8 cellular contexts compared by ENCODE assay signal in the genomic region with DNA sequence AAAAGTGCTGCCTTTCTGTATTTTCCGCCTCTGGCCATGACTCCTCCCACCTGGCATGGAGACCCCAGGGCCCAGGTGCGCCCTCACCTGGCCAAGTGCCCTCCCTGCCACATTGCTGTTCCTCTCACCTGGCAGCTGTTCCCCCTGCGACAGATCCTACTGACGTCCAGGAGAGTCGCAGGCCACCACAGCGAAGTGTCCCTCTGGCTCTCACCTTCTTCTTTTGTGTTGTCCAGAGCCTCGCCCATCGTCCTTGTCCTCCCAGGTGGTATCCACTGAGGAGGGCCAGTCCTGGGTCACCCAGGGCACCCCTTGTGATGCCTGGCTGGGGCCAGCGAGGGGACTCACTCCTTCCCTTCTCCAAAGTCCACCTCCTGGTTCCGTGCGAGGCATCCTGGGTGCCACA. TPM values are rescaled to one million over a fixed set of nuclear protein-coding genes. Genes with fewer than 3 reads are reported as not detected.
DNase-seq lines count a peak whose midpoint lies in the region; ATAC-seq and TF ChIP-seq lines count a peak whose summit lies in the region.

No MANE protein-coding gene starts in this region.

- H3K4me1 Mint-ChIP-seq in activated CD4-positive, alpha-beta T cell treated with anti-CD3 and anti-CD28 coated beads, Interleukin-2, amount 10 ng/mL, durations not matched to agents 7 days and 5 days: peaks cover 24% of the 10 kb centered on the region

- no peaks in the 10 kb centered on the region for H3K9me3 ChIP-seq in Loucy (ENCODE audit: insufficient read depth, low read depth, low read length)

- peaks cover 54% of the 10 kb centered on the region for H3K79me2 ChIP-seq in Loucy (ENCODE audit: insufficient read depth, low read length)

- no peak overlapping the region for H2AFZ ChIP-seq in Loucy (ENCODE audit: low read length)

- no peaks in the 10 kb centered on the region; the same call in 1 of the 2 replicates for H3K36me3 ChIP-seq in Loucy (ENCODE audit: insufficient read depth, low read length)

- H3K27me3 ChIP-seq in Loucy (ENCODE audit: insufficient read depth, low read length, poor library complexity, severe bottlenecking): no peaks in the 10 kb centered on the region
- H3K27me3 ChIP-seq in foreskin keratinocyte: peaks cover 79% of the 10 kb centered on the region

- no peaks in the 10 kb centered on the region for H3K36me3 Mint-ChIP-seq in activated CD4-positive, alpha-beta T cell treated with anti-CD3 and anti-CD28 coated beads, Interleukin-2, amount 10 ng/mL, durations not matched to agents 7 days and 5 days (ENCODE audit: low read depth)

- H3K27me3 Mint-ChIP-seq in activated CD4-positive, alpha-beta T cell treated with anti-CD3 and anti-CD28 coated beads, Interleukin-2, amount 10 ng/mL, durations not matched to agents 7 days and 5 days: peaks cover 33% of the 10 kb centered on the region

- H3K9me2 ChIP-seq in Loucy (replicated peaks; ENCODE audit: low read depth, low read length): no peaks in the 10 kb centered on the region

- H3K4me3 ChIP-seq in Loucy (ENCODE audit: low read length, poor library complexity, severe bottlenecking): peak overlapping the region; percentile 72

- POLR2A ChIA-PET in activated CD4-positive, alpha-beta T cell treated with anti-CD3 and anti-CD28 coated beads, Interleukin-2, amount 10 ng/mL, durations not matched to agents 7 days and 5 days (lab: Charles Lee): no interaction called here

- H3K27ac Mint-ChIP-seq in activated CD4-positive, alpha-beta T cell treated with anti-CD3 and anti-CD28 coated beads, Interleukin-2, amount 10 ng/mL, durations not matched to agents 7 days and 5 days: no peak overlapping the region

- ATAC-seq in foreskin keratinocyte (peak; percentile 22), HG03521 (IDR thresholded peaks at IDR 0.05; ENCODE audit: unreplicated experiment) (no peak), GM21786 (IDR thresholded peaks at IDR 0.05; ENCODE audit: unreplicated experiment) (no peak)

- CTCF ChIA-PET in activated CD4-positive, alpha-beta T cell treated with anti-CD3 and anti-CD28 coated beads, Interleukin-2, amount 10 ng/mL, durations not matched to agents 7 days and 5 days (lab: Charles Lee): interaction anchor here (2.1 kb wide), 1 partner anchor 105 kb away, joined by 6 read pairs; no protein-coding TSS in a partner anchor

- H3K27ac ChIP-seq in foreskin keratinocyte: no peak overlapping the region

- no peaks in the 10 kb centered on the region for H3K9me3 Mint-ChIP-seq in activated CD4-positive, alpha-beta T cell treated with anti-CD3 and anti-CD28 coated beads, Interleukin-2, amount 10 ng/mL, durations not matched to agents 7 days and 5 days

- H3K4me1 ChIP-seq in Loucy (ENCODE audit: insufficient read depth, low read length, poor library complexity, severe bottlenecking) (peaks cover 37% of the 10 kb centered on the region), foreskin keratinocyte (no peaks in the 10 kb centered on the region)

- no peaks in the 10 kb centered on the region for H3F3A ChIP-seq in Loucy (ENCODE audit: low read depth)

- H3K9ac ChIP-seq in Loucy (ENCODE audit: low read depth, low read length, poor library complexity, severe bottlenecking): peak overlapping the region; percentile 68

- peak overlapping the region; percentile 84 for H3K4me2 ChIP-seq in Loucy (ENCODE audit: low read depth, low read length, poor library complexity, severe bottlenecking)

- H4K20me1 ChIP-seq in Loucy (ENCODE audit: insufficient read depth, low read length, poor library complexity, severe bottlenecking): peaks cover 30% of the 10 kb centered on the region

- H3K4me3 Mint-ChIP-seq in activated CD4-positive, alpha-beta T cell treated with anti-CD3 and anti-CD28 coated beads, Interleukin-2, amount 10 ng/mL, durations not matched to agents 7 days and 5 days: no peak overlapping the region

- in situ Hi-C loops in G401 (cut with HindIII; ENCODE audit: low sequenced_read_pairs): no loop called here

- DNase-seq in G401 (ENCODE audit: low spot score) (peak; percentile 10), foreskin keratinocyte (no peak), foreskin melanocyte (no peak)
- peak; percentile 63 for DNase-seq in activated CD4-positive, alpha-beta T cell treated with anti-CD3 and anti-CD28 coated beads, Interleukin-2, amount 10 ng/mL, durations not matched to agents 7 days and 5 days
- peak; percentile 39 to 46 for DNase-seq in stimulated activated CD4-positive, alpha-beta T cell treated with anti-CD3 and anti-CD28 coated beads, Interleukin-2, amount 100 ng/mL, for 48 hours

- TF ChIP-seq CTCF in Loucy (conservative IDR thresholded peaks at IDR 0.05; ENCODE audit: low read length) (peak; percentile 71), foreskin keratinocyte (conservative IDR thresholded peaks at IDR 0.05) (peak; percentile 65)

RNA-seq across cellular contexts. Expression of a gene that starts 2.6 kb away (rescaled TPM):
- 2.1 and 6.0 TPM in 2 replicates for total RNA-seq in G401 (2014; rRNA removed; shearing (Covaris generic))
- 1 to 10 TPM; 1.4 to 1.8 TPM for total RNA-seq in activated CD4-positive, alpha-beta T cell treated with anti-CD3 and anti-CD28 coated beads, Interleukin-2, amount 10 ng/mL, durations not matched to agents 7 days and 5 days
- 0.11 TPM in 1 of 2 replicates, not detected in the other for total RNA-seq in foreskin keratinocyte
- not detected in 2 replicates for polyA plus RNA-seq in foreskin keratinocyte

Comparison
In these comparisons a context has a peak if more than half of its experiments do, and no peak if none do; other contexts are left out.
1. DNase-seq: peak in G401 (single experiment), activated CD4-positive, alpha-beta T cell treated with anti-CD3 and anti-CD28 coated beads, Interleukin-2, amount 10 ng/mL, durations not matched to agents 7 days and 5 days (single experiment) and stimulated activated CD4-positive, alpha-beta T cell treated with anti-CD3 and anti-CD28 coated beads, Interleukin-2, amount 100 ng/mL, for 48 hours (2 of 2); none in foreskin keratinocyte (0 of 2) and foreskin melanocyte (single experiment).